ENCODE assay signal across 2 cellular contexts in genomic region chr6:11800531-11800930, GRCh38. TPM values are rescaled to one million over a fixed set of nuclear protein-coding genes. Genes with fewer than 3 reads are reported as not detected.
"Had no signal": no experiment of that assay in that cellular context is flagged by ENCODE, and none has a peak within 500 bp of the region (broad histone marks: within the 10 kb centered on the region; RNA-seq: fewer than 3 reads in every experiment).

No MANE protein-coding gene starts in this region.

RNA-seq across cellular contexts. Expression of gene ADTRP, which starts 21.9 kb away (rescaled TPM):
- total RNA-seq: ascending aorta, body of pancreas had no signal
